ENCODE assay signal across 22 cellular contexts in genomic region chr5:5235685-5236084, GRCh38.
DNase-seq lines count a peak whose midpoint lies in the region; ATAC-seq, FAIRE-seq and TF ChIP-seq lines count a peak whose summit lies in the region.
"Had no signal": no experiment of that assay in that cellular context is flagged by ENCODE, and none has a peak within 500 bp of the region (broad histone marks: within the 10 kb centered on the region; RNA-seq: fewer than 3 reads in every experiment).

No MANE protein-coding gene starts in this region.

- intact Hi-C loops in A673 (cut with micrococcal nuclease; ENCODE audit: unreplicated experiment) = no loop called here

- H3K27ac ChIP-seq in A673 (ENCODE audit: low read depth, low read length, poor library complexity, severe bottlenecking) = no peak overlapping the region
- H3K27ac ChIP-seq: BLaER1 treated with 17β-estradiol and CSF1 and Interleukin-3, amounts not matched to agents 10 nM and 100 nM had no signal

- no peaks in the 10 kb centered on the region for H3K36me3 ChIP-seq in A673 (ENCODE audit: insufficient read depth, low read length, poor library complexity, severe bottlenecking)
- H3K36me3 ChIP-seq: BLaER1 treated with 17β-estradiol and CSF1 and Interleukin-3, amounts not matched to agents 10 nM and 100 nM had no signal

- no peak overlapping the region for H3K4me3 ChIP-seq in A673 (ENCODE audit: low read depth, low read length, poor library complexity, severe bottlenecking)
- H3K4me3 ChIP-seq: BLaER1 treated with 17β-estradiol and CSF1 and Interleukin-3, amounts not matched to agents 10 nM and 100 nM; GM12878 had no signal

- peak; percentile 60 for FAIRE-seq in HTR-8/SVneo (lab: Jason Lieb, UNC)
- FAIRE-seq: GM12878, HepG2 had no signal

- no peak for TF ChIP-seq CTCF in A673 (conservative IDR thresholded peaks at IDR 0.05; ENCODE audit: low read depth, low read length)
- TF ChIP-seq CTCF in nephron (IDR thresholded peaks at IDR 0.05; ENCODE audit: unreplicated experiment in 3 of 3) = no peak

- H3K4me1 ChIP-seq in A673 (ENCODE audit: insufficient read depth, low read length, poor library complexity, severe bottlenecking) = peaks cover 14% of the 10 kb centered on the region
- H3K4me1 ChIP-seq: BLaER1 treated with 17β-estradiol and CSF1 and Interleukin-3, amounts not matched to agents 10 nM and 100 nM had no signal

- H3K27me3 ChIP-seq in A673 (replicated peaks; ENCODE audit: insufficient read depth, low read depth, low read length, poor library complexity) = no peaks in the 10 kb centered on the region
- H3K27me3 ChIP-seq: BLaER1 treated with 17β-estradiol and CSF1 and Interleukin-3, amounts not matched to agents 10 nM and 100 nM had no signal

- POLR2A ChIA-PET in A673 (lab: Charles Lee; ENCODE audit: low non-redundant PET) = interaction anchor here (0.6 kb wide), 1 partner anchor 261 kb away, joined by 3 read pairs; no protein-coding TSS in a partner anchor

- H3K36me3 Mint-ChIP-seq in nephron (ENCODE audit: low read depth) (peaks cover 15% of the 10 kb centered on the region), T-helper 17 cell (ENCODE audit: low read depth) (no peaks in the 10 kb centered on the region)
- H3K36me3 Mint-ChIP-seq: CD8-positive, alpha-beta T cell; IgD-negative memory B cell had no signal

- ATAC-seq in T-helper 17 cell = no peak
- no peak for ATAC-seq in HG02885 (IDR thresholded peaks at IDR 0.05; ENCODE audit: poor library complexity, unreplicated experiment)
- ATAC-seq: CD8-positive, alpha-beta T cell; GM12878; HCT116; HepG2 had no signal

- no peaks in the 10 kb centered on the region for H3K27me3 Mint-ChIP-seq in nephron (ENCODE audit: low read depth)
- no peaks in the 10 kb centered on the region for H3K27me3 Mint-ChIP-seq in T-helper 17 cell
- H3K27me3 Mint-ChIP-seq: B cell, IgD-negative memory B cell had no signal

- H3K4me3 Mint-ChIP-seq in nephron (no peak overlapping the region), T-helper 17 cell (no peak overlapping the region)
- H3K4me3 Mint-ChIP-seq: B cell; CD8-positive, alpha-beta T cell; IgD-negative memory B cell had no signal

- H3K9me3 ChIP-seq in A673 (ENCODE audit: low read depth, low read length, poor library complexity, severe bottlenecking) (no peaks in the 10 kb centered on the region), T-helper 17 cell (ENCODE audit: control insufficient read depth, low read length, poor library complexity, severe bottlenecking) (no peaks in the 10 kb centered on the region)

- DNase-seq in A673 (ENCODE audit: low spot score) = peak; percentile 6
- peak; percentile 22 for DNase-seq in HTR-8/SVneo (ENCODE audit: insufficient read length, low spot score)
- DNase-seq in RPMI7951 (ENCODE audit: low read depth) = peak; percentile 24
- DNase-seq in T-helper 17 cell = no peak
- no peak for DNase-seq in germinal center (ENCODE audit: low spot score)
- DNase-seq: 8988T; CD8-positive, alpha-beta T cell; COR-L47; DMS 273 treated with DMSO at 0.1 percent for 48 hours; DMS53; DND-41; EL; GOT3; H7 had no signal

- H3K9me3 Mint-ChIP-seq in nephron = peaks cover 2% of the 10 kb centered on the region

- no TSS peak for BruUV-seq in A673 (replicated peaks; lab: Mats Ljungman, UMichigan)

- peak overlapping the region in 2 of 3 experiments; percentile 70 to 81 for H3K27ac Mint-ChIP-seq in nephron
- no peak overlapping the region for H3K27ac Mint-ChIP-seq in T-helper 17 cell
- H3K27ac Mint-ChIP-seq: B cell; CD8-positive, alpha-beta T cell; IgD-negative memory B cell had no signal

- CTCF ChIA-PET in A673 (lab: Charles Lee) = no interaction called here

- no peaks in the 10 kb centered on the region for H3K4me1 Mint-ChIP-seq in nephron
- H3K4me1 Mint-ChIP-seq in T-helper 17 cell = no peaks in the 10 kb centered on the region
- H3K4me1 Mint-ChIP-seq: B cell, IgD-negative memory B cell had no signal

Comparison
In these comparisons a context has a peak if more than half of its experiments do, and no peak if none do; other contexts are left out.
1. DNase-seq: peak in A673 (single experiment), HTR-8/SVneo (single experiment) and RPMI7951 (single experiment); none in T-helper 17 cell (0 of 3) and germinal center (single experiment).